Comparison of ENCODE assay signal across 1 cellular context in genomic region chr5:154653418-154653763, GRCh38.
TF ChIP-seq lines count a peak whose summit lies in the region.

No MANE protein-coding gene starts in this region.

TF ChIP-seq in HepG2, 621 proteins besides CTCF, POLR2A, EP300 and RAD21 (continued from another document and continues in another):
- TF ChIP-seq ZNF770 (CRISPR knock-in tag; IDR thresholded peaks at IDR 0.05) (no peak; the same call in 1 of the 2 replicates), STAT6 (CRISPR knock-in tag; IDR thresholded peaks at IDR 0.05; ENCODE audit: borderline replicate concordance) (no peak), SP5 (CRISPR knock-in tag; IDR thresholded peaks at IDR 0.05; ENCODE audit: borderline replicate concordance, low read depth) (peak; percentile 82), NFYC (CRISPR knock-in tag; IDR thresholded peaks at IDR 0.05) (no peak), RBM39 (IDR thresholded peaks at IDR 0.05; ENCODE audit: low read depth, low read length, poor library complexity, severe bottlenecking) (no peak), ZKSCAN1 (IDR thresholded peaks at IDR 0.05; ENCODE audit: low read length) (no peak), SAFB2 (CRISPR knock-in tag; IDR thresholded peaks at IDR 0.05; ENCODE audit: borderline replicate concordance, low read depth) (no peak), TBX2 (CRISPR knock-in tag; IDR thresholded peaks at IDR 0.05; ENCODE audit: borderline replicate concordance) (peak; percentile 85; the same call in 1 of the 2 replicates), IKZF5 (CRISPR knock-in tag; IDR thresholded peaks at IDR 0.05) (peak; percentile 38; the same call in 1 of the 2 replicates), SAP130 (CRISPR knock-in tag; IDR thresholded peaks at IDR 0.05; ENCODE audit: low read depth) (peak; percentile 83), FOXA3 (CRISPR knock-in tag; IDR thresholded peaks at IDR 0.05) (peak; percentile 96), ZFY (CRISPR knock-in tag; IDR thresholded peaks at IDR 0.05) (peak; percentile 88), ZMYM4 (CRISPR knock-in tag; IDR thresholded peaks at IDR 0.05) (peak; percentile 76), CEBPZ (IDR thresholded peaks at IDR 0.05; ENCODE audit: low read length) (no peak), TFAP4 (IDR thresholded peaks at IDR 0.05; ENCODE audit: borderline replicate concordance, low read depth) (peak; percentile 97), HOXA3 (CRISPR knock-in tag; IDR thresholded peaks at IDR 0.05) (peak; percentile 79), IRF9 (CRISPR knock-in tag; IDR thresholded peaks at IDR 0.05; ENCODE audit: borderline replicate concordance) (peak; percentile 32; the same call in 1 of the 2 replicates), THRA (CRISPR knock-in tag; IDR thresholded peaks at IDR 0.05; ENCODE audit: borderline replicate concordance) (peak; percentile 98), ZBED4 (CRISPR knock-in tag; IDR thresholded peaks at IDR 0.05; ENCODE audit: borderline replicate concordance) (peak; percentile 72), ZNF556 (CRISPR knock-in tag; IDR thresholded peaks at IDR 0.05; ENCODE audit: borderline replicate concordance) (no peak; the same call in 1 of the 2 replicates), XBP1 (CRISPR knock-in tag; IDR thresholded peaks at IDR 0.05) (no peak), ZNF563 (CRISPR knock-in tag; IDR thresholded peaks at IDR 0.05) (no peak), POLR2AphosphoS5 (IDR thresholded peaks at IDR 0.05; ENCODE audit: low read depth, low read length) (no peak), ATF4 (CRISPR knock-in tag; IDR thresholded peaks at IDR 0.05) (no peak), ZNF775 (CRISPR knock-in tag; IDR thresholded peaks at IDR 0.05; ENCODE audit: borderline replicate concordance) (0 out of 2 replicates have a peak, but pooled peaks have one; percentile 60), ZNF615 (CRISPR knock-in tag; IDR thresholded peaks at IDR 0.05; ENCODE audit: borderline replicate concordance) (no peak), SP1 (IDR thresholded peaks at IDR 0.05) (no peak), SP1 (CRISPR knock-in tag; IDR thresholded peaks at IDR 0.05) (no peak), ZNF33A (CRISPR knock-in tag; IDR thresholded peaks at IDR 0.05; ENCODE audit: borderline replicate concordance) (no peak), CREM (IDR thresholded peaks at IDR 0.05) (peak; percentile 45; the same call in 1 of the 2 replicates), CREM (CRISPR knock-in tag; IDR thresholded peaks at IDR 0.05) (no peak), KLF16 (CRISPR knock-in tag; IDR thresholded peaks at IDR 0.05) (peak in 1 of 2 experiments; percentile 70; a peak in 1 of 4 replicates), ZHX1 (CRISPR knock-in tag; IDR thresholded peaks at IDR 0.05; ENCODE audit: low read depth) (0 out of 2 replicates have a peak, but pooled peaks have one; percentile 40), HNF1B (CRISPR knock-in tag; IDR thresholded peaks at IDR 0.05) (0 out of 2 replicates have a peak, but pooled peaks have one; percentile 36)
